1 cellular context compared by ENCODE assay signal in the genomic region with DNA sequence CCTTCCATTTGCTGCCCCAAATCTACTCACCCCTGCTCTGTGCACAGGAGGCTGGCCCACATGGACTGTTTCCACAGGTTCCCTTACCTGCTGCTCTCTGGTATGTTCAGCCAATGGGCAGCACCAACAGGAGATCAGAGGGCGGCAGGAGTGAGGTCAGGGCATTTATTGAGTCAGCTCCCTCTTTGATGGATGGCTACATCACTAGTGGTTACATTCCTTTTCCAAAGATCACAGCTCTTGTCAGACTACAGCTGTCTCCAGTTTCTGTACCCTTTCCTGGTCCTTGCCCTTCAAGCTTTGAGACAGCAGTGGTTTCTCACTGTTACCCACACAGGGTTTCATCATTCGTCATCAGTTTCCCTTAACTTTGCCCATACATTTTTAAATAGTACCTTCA.
TF ChIP-seq lines count a peak whose summit lies in the region.

No MANE protein-coding gene starts in this region.

TF ChIP-seq in SK-N-SH, 30 proteins besides CTCF, POLR2A, EP300 and RAD21 (continued from another document):
- TF ChIP-seq, protein P1, sequence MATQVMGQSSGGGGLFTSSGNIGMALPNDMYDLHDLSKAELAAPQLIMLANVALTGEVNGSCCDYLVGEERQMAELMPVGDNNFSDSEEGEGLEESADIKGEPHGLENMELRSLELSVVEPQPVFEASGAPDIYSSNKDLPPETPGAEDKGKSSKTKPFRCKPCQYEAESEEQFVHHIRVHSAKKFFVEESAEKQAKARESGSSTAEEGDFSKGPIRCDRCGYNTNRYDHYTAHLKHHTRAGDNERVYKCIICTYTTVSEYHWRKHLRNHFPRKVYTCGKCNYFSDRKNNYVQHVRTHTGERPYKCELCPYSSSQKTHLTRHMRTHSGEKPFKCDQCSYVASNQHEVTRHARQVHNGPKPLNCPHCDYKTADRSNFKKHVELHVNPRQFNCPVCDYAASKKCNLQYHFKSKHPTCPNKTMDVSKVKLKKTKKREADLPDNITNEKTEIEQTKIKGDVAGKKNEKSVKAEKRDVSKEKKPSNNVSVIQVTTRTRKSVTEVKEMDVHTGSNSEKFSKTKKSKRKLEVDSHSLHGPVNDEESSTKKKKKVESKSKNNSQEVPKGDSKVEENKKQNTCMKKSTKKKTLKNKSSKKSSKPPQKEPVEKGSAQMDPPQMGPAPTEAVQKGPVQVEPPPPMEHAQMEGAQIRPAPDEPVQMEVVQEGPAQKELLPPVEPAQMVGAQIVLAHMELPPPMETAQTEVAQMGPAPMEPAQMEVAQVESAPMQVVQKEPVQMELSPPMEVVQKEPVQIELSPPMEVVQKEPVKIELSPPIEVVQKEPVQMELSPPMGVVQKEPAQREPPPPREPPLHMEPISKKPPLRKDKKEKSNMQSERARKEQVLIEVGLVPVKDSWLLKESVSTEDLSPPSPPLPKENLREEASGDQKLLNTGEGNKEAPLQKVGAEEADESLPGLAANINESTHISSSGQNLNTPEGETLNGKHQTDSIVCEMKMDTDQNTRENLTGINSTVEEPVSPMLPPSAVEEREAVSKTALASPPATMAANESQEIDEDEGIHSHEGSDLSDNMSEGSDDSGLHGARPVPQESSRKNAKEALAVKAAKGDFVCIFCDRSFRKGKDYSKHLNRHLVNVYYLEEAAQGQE (IDR thresholded peaks at IDR 0.05; ENCODE audit: low read depth, low read length) = no peak
- TF ChIP-seq, protein P2, sequence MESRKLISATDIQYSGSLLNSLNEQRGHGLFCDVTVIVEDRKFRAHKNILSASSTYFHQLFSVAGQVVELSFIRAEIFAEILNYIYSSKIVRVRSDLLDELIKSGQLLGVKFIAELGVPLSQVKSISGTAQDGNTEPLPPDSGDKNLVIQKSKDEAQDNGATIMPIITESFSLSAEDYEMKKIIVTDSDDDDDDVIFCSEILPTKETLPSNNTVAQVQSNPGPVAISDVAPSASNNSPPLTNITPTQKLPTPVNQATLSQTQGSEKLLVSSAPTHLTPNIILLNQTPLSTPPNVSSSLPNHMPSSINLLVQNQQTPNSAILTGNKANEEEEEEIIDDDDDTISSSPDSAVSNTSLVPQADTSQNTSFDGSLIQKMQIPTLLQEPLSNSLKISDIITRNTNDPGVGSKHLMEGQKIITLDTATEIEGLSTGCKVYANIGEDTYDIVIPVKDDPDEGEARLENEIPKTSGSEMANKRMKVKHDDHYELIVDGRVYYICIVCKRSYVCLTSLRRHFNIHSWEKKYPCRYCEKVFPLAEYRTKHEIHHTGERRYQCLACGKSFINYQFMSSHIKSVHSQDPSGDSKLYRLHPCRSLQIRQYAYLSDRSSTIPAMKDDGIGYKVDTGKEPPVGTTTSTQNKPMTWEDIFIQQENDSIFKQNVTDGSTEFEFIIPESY (IDR thresholded peaks at IDR 0.05; ENCODE audit: borderline replicate concordance, low read depth) = no peak
- TF ChIP-seq, protein P3, sequence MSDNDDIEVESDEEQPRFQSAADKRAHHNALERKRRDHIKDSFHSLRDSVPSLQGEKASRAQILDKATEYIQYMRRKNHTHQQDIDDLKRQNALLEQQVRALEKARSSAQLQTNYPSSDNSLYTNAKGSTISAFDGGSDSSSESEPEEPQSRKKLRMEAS (IDR thresholded peaks at IDR 0.05; ENCODE audit: low read depth) = no peak
- TF ChIP-seq FOXJ3 (CRISPR knock-in tag; IDR thresholded peaks at IDR 0.05) = no peak
- TF ChIP-seq ELF1 (IDR thresholded peaks at IDR 0.05) = no peak
- TF ChIP-seq RXRA (IDR thresholded peaks at IDR 0.05; ENCODE audit: borderline replicate concordance, low read depth) = no peak
- no peak for TF ChIP-seq CHD2 (IDR thresholded peaks at IDR 0.05; ENCODE audit: low read length, partially characterized antibody)
- no peak for TF ChIP-seq RCOR1 (IDR thresholded peaks at IDR 0.05; ENCODE audit: low read length)
- TF ChIP-seq SMC3 (IDR thresholded peaks at IDR 0.05; ENCODE audit: low read depth, low read length) = no peak
